19 cellular contexts compared by ENCODE assay signal in genomic region chr5:167530548-167530947, GRCh38.
"Had no signal": no experiment of that assay in that cellular context is flagged by ENCODE, and none has a peak within 500 bp of the region (broad histone marks: within the 10 kb centered on the region; RNA-seq: fewer than 3 reads in every experiment).

No MANE protein-coding gene starts in this region.

- H3K4me3 ChIP-seq: dorsolateral prefrontal cortex, lower lobe of right lung had no signal

- H3K36me3 ChIP-seq: lower lobe of right lung had no signal

- H3K4me1 ChIP-seq: lower lobe of right lung had no signal

- DNase-seq: activated CD4-positive, alpha-beta T cell treated with anti-CD3 and anti-CD28 coated beads, Interleukin-2, amount 50 U/mL, for 1 hour; activated CD4-positive, CD25-positive, alpha-beta regulatory T cell treated with anti-CD3 and anti-CD28 coated beads, Interleukin-2, amount 50 U/mL, for 72 hours; activated CD8-positive, alpha-beta memory T cell treated with anti-CD3 and anti-CD28 coated beads, Interleukin-2, amount 50 U/mL, for 4 hours; activated effector memory CD4-positive, alpha-beta T cell treated with Interleukin-2 at 50 U/mL for 16 hours; activated naive CD4-positive, alpha-beta T cell treated with anti-CD3 and anti-CD28 coated beads, Interleukin-2, amount 10 ng/mL, durations not matched to agents 7 days and 5 days; activated naive CD8-positive, alpha-beta T cell treated with anti-CD3 and anti-CD28 coated beads, Interleukin-2, amount 50 U/mL, for 24 hours; activated T-cell treated with anti-CD3 and anti-CD28 coated beads, Interleukin-2, amount 50 U/mL, for 48 hours; anterior cingulate cortex; central memory CD4-positive, alpha-beta T cell; dorsolateral prefrontal cortex; foreskin fibroblast; hippocampal formation; islet precursor cell; left colon; lower lobe of right lung; natural killer cell; stimulated activated naive B cell treated with anti-CD40 and anti-IgM and Interleukin-4, amounts not matched to agents 10 μg/mL and 1 μg/mL and 100 μg/mL, for 72 hours; T1000 had no signal

- H3K9me3 ChIP-seq: lower lobe of right lung had no signal

- H3K27ac ChIP-seq: dorsolateral prefrontal cortex, lower lobe of right lung had no signal

- ATAC-seq: activated naive CD8-positive, alpha-beta T cell treated with anti-CD3 and anti-CD28 coated beads, Interleukin-2, amount 50 U/mL, for 24 hours; left colon; lower lobe of right lung; natural killer cell; sciatic nerve; stimulated activated naive B cell treated with anti-CD40 and anti-IgM and Interleukin-4, amounts not matched to agents 10 μg/mL and 1 μg/mL and 100 μg/mL, for 72 hours had no signal
